16 cellular contexts compared by ENCODE assay signal in genomic region chr2:71303849-71304248, GRCh38.
"Had no signal": no experiment of that assay in that cellular context is flagged by ENCODE, and none has a peak within 500 bp of the region (broad histone marks: within the 10 kb centered on the region; RNA-seq: fewer than 3 reads in every experiment).

No MANE protein-coding gene starts in this region.

- H3K4me3 ChIP-seq: coronary artery, esophagus squamous epithelium, lung, smooth muscle cell, suprapubic skin, thyroid gland had no signal

- H3K4me1 ChIP-seq: esophagus squamous epithelium, suprapubic skin, thyroid gland had no signal

- H3K4me2 ChIP-seq: smooth muscle cell had no signal

- ATAC-seq: left colon, left ventricle myocardium superior had no signal

- DNase-seq: effector CD8-positive, alpha-beta T cell; esophagus squamous epithelium; foreskin fibroblast; immature natural killer cell; kidney; left colon; left ventricle myocardium superior; mesendoderm; naive B cell; stimulated activated CD4-positive, alpha-beta T cell treated with anti-CD3 and anti-CD28 coated beads, Interleukin-2, amount 100 ng/mL, for 48 hours; stimulated activated naive CD4-positive, alpha-beta T cell treated with Interleukin-2 at 50 U/mL for 16 hours; thyroid gland had no signal

- H3K27ac ChIP-seq: coronary artery, esophagus squamous epithelium, suprapubic skin, thyroid gland had no signal

- H3K36me3 ChIP-seq: esophagus squamous epithelium, suprapubic skin, thyroid gland had no signal

- H3K9me3 ChIP-seq: esophagus squamous epithelium, suprapubic skin, thyroid gland had no signal

- H3K27me3 ChIP-seq: esophagus squamous epithelium, suprapubic skin, thyroid gland had no signal
